In the genomic region with DNA sequence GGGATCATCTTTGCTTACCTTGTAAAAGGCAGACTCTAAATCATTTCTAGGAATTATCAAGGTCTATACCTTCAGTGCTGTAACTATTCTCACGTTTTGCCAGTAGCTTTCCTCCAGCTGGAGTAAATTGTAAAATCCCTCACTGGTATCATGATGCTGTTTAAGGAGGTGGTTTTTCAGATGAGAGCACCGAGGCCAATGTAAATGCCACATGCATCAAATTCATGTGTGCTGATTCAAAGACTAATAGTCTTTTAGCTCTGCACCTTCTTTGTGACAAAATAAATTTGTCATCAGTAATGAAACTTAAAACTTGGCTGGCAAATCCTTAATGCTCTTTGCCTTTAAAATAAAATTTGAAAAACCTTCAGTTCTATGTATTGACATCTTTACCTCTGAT, we compare ENCODE assay signal across 9 cellular contexts.
"Had no signal": no experiment of that assay in that cellular context is flagged by ENCODE, and none has a peak within 500 bp of the region (broad histone marks: within the 10 kb centered on the region; RNA-seq: fewer than 3 reads in every experiment).

No MANE protein-coding gene starts in this region.

- ATAC-seq: HCT116, HepG2 had no signal

- H3K9me3 Mint-ChIP-seq: HFFc6 had no signal

- H3K4me1 Mint-ChIP-seq: IgD-negative memory B cell had no signal

- H3K27ac Mint-ChIP-seq: HFFc6, IgD-negative memory B cell had no signal

- H3K4me3 ChIP-seq: HAP-1 had no signal

- DNase-seq: GOT3, H7, HFFc6, KBM-7 had no signal

- H3K4me3 Mint-ChIP-seq: HFFc6, IgD-negative memory B cell had no signal

- H3K4me1 ChIP-seq: HAP-1 had no signal

- H3K36me3 ChIP-seq: HAP-1 had no signal

- H3K27ac ChIP-seq: HL-60 had no signal
